Comparison of ENCODE assay signal across 33 cellular contexts in the genomic region with DNA sequence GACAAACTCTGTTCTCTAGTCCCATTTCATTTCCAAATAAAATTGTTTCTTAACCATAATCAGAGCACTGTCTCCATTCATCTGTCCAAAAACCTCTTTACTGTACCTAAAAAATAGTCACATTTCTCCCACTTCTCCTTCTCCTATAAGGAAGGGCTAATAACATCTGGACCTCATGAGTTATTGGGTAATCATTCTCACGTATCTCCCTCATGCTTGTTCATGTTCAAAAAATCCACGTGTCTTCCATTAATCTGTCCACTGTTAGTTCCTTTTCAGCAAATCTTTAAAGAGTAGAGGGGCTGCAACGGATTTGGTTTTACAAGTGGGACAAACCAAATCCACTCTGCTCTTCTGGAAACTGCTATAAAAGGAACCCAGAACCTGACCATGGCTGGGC.
"Had no signal": no experiment of that assay in that cellular context is flagged by ENCODE, and none has a peak within 500 bp of the region (broad histone marks: within the 10 kb centered on the region; RNA-seq: fewer than 3 reads in every experiment).

No MANE protein-coding gene starts in this region.

- H3K4me3 ChIP-seq: esophagus muscularis mucosa, gastroesophageal sphincter, heart right ventricle, hepatocyte had no signal

- H3K36me3 ChIP-seq: brain microvascular endothelial cell, esophagus muscularis mucosa, gastroesophageal sphincter, heart right ventricle, WERI-Rb-1 had no signal

- H3K4me2 ChIP-seq: hepatocyte had no signal

- H3K9me3 ChIP-seq: esophagus muscularis mucosa, gastroesophageal sphincter had no signal

- H2AFZ ChIP-seq: hepatocyte had no signal

- H3K79me2 ChIP-seq: hepatocyte had no signal

- ATAC-seq: activated CD4-positive, CD25-positive, alpha-beta regulatory T cell treated with anti-CD3 and anti-CD28 coated beads, Interleukin-2, amount 50 U/mL, for 24 hours; activated CD8-positive, alpha-beta memory T cell treated with anti-CD3 and anti-CD28 coated beads, Interleukin-2, amount 10 ng/mL, durations not matched to agents 7 days and 5 days; activated CD8-positive, alpha-beta T cell treated with anti-CD3 and anti-CD28 coated beads, Interleukin-2, amount 10 ng/mL, durations not matched to agents 7 days and 5 days; activated naive CD4-positive, alpha-beta T cell treated with anti-CD3 and anti-CD28 coated beads, Interleukin-2, amount 50 U/mL, for 72 hours; activated T-cell treated with anti-CD3 and anti-CD28 coated beads, Interleukin-2, amount 50 U/mL, for 72 hours; effector memory CD8-positive, alpha-beta T cell; gastroesophageal sphincter; heart right ventricle; T-helper 17 cell had no signal

- DNase-seq: activated B cell treated with CpG ODN at 0.5 μM for 24 hours; activated CD4-positive, alpha-beta T cell treated with anti-CD3 and anti-CD28 coated beads for 48 hours; activated CD4-positive, alpha-beta T cell treated with anti-CD3 and anti-CD28 coated beads, Interleukin-2, amount 50 U/mL, for 1 hour; activated CD4-positive, alpha-beta T cell treated with anti-CD3 and anti-CD28 coated beads, Interleukin-2, amount 50 U/mL, for 48 hours; activated CD8-positive, alpha-beta memory T cell treated with anti-CD3 and anti-CD28 coated beads, Interleukin-2, amount 10 ng/mL, durations not matched to agents 7 days and 5 days; activated CD8-positive, alpha-beta memory T cell treated with anti-CD3 and anti-CD28 coated beads, Interleukin-2, amount 50 U/mL, for 48 hours; activated CD8-positive, alpha-beta T cell treated with anti-CD3 and anti-CD28 coated beads, Interleukin-2, amount 10 ng/mL, durations not matched to agents 7 days and 5 days; activated gamma-delta T cell; activated naive CD4-positive, alpha-beta T cell; activated naive CD4-positive, alpha-beta T cell treated with anti-CD3 and anti-CD28 coated beads, Interleukin-2, amount 10 ng/mL, durations not matched to agents 7 days and 5 days; activated naive CD8-positive, alpha-beta T cell treated with anti-CD3 and anti-CD28 coated beads, Interleukin-2, amount 10 ng/mL, durations not matched to agents 7 days and 5 days; activated T-cell treated with anti-CD3 and anti-CD28 coated beads for 4 hours; activated T-cell treated with anti-CD3 and anti-CD28 coated beads, Interleukin-2, amount 50 U/mL, for 24 hours; activated T-cell treated with anti-CD3 and anti-CD28 coated beads, Interleukin-2, amount 50 U/mL, for 72 hours; amniotic stem cell; anterior cingulate cortex; brain microvascular endothelial cell; cortex of kidney; dermis blood vessel endothelial cell; effector CD4-positive, alpha-beta T cell; effector memory CD8-positive, alpha-beta T cell; erythroblast; foreskin melanocyte; heart right ventricle; T-helper 1 cell; T-helper 17 cell; T1000; WERI-Rb-1 had no signal

- H3K27ac ChIP-seq: brain microvascular endothelial cell, esophagus muscularis mucosa, gastroesophageal sphincter, heart right ventricle, hepatocyte, WERI-Rb-1 had no signal

- H3K27me3 ChIP-seq: brain microvascular endothelial cell, esophagus muscularis mucosa, gastroesophageal sphincter, heart right ventricle, hepatocyte had no signal
